ENCODE assay signal across 8 cellular contexts in genomic region chr2:85438291-85439110, GRCh38. TPM values are rescaled to one million over a fixed set of nuclear protein-coding genes. Genes with fewer than 3 reads are reported as not detected.
A peak's percentile ranks its signal among the peaks of the same experiment; 100 is the strongest.
DNase-seq lines count a peak whose midpoint lies in the region; ATAC-seq and TF ChIP-seq lines count a peak whose summit lies in the region.

No MANE protein-coding gene starts in this region.

- no peak for DNase-seq in activated CD4-positive, alpha-beta T cell treated with anti-CD3 and anti-CD28 coated beads, Interleukin-2, amount 10 ng/mL, durations not matched to agents 7 days and 5 days
- DNase-seq in activated CD4-positive, alpha-beta T cell treated with anti-CD3 and anti-CD28 coated beads for 4 hours, result no peak
- DNase-seq in SHP77 treated with DMSO at 0.1 percent for 48 hours (lab: John Stamatoyannopoulos, UW) (peak; percentile 41), osteocyte (ENCODE audit: extremely low spot score, unreplicated experiment) (no peak), NCI-H2029 treated with DMSO at 0.1 percent for 48 hours (lab: John Stamatoyannopoulos, UW) (no peak)
- no peak for DNase-seq in activated CD8-positive, alpha-beta memory T cell treated with anti-CD3 and anti-CD28 coated beads for 24 hours

- H3K36me3 ChIP-seq in esophagus (ENCODE audit: control insufficient read depth in 2 of 2, insufficient read depth in 2 of 2, low read length in 1 of 2), result no peaks in the 10 kb centered on the region

- CTCF ChIA-PET in activated CD4-positive, alpha-beta T cell treated with anti-CD3 and anti-CD28 coated beads, Interleukin-2, amount 10 ng/mL, durations not matched to agents 7 days and 5 days (lab: Charles Lee), result interaction anchor here (1.1 to 2.2 kb wide), 3 partner anchors 17 to 106 kb away, joined by 3 to 8 read pairs (median 3); partner anchors contain the start of gene SH2D6

- H3K9me3 Mint-ChIP-seq in activated CD4-positive, alpha-beta T cell treated with anti-CD3 and anti-CD28 coated beads, Interleukin-2, amount 10 ng/mL, durations not matched to agents 7 days and 5 days, result no peaks in the 10 kb centered on the region
- no peaks in the 10 kb centered on the region for H3K9me3 Mint-ChIP-seq in osteocyte (ENCODE audit: unreplicated experiment)

- H3K4me1 Mint-ChIP-seq in activated CD4-positive, alpha-beta T cell treated with anti-CD3 and anti-CD28 coated beads, Interleukin-2, amount 10 ng/mL, durations not matched to agents 7 days and 5 days, result peaks cover 49% of the 10 kb centered on the region
- H3K4me1 Mint-ChIP-seq in osteocyte (ENCODE audit: unreplicated experiment), result peaks cover 36% of the 10 kb centered on the region

- peaks cover 7 to 14% of the 10 kb centered on the region in 2 donors for H3K4me1 ChIP-seq in esophagus (ENCODE audit: control insufficient read depth in 2 of 2, insufficient read depth in 2 of 2, low read length in 1 of 2)

- no peaks in the 10 kb centered on the region for H3K27me3 Mint-ChIP-seq in activated CD4-positive, alpha-beta T cell treated with anti-CD3 and anti-CD28 coated beads, Interleukin-2, amount 10 ng/mL, durations not matched to agents 7 days and 5 days
- H3K27me3 Mint-ChIP-seq in osteocyte (ENCODE audit: unreplicated experiment), result no peaks in the 10 kb centered on the region

- peak overlapping the region; percentile 95 for H3K27ac Mint-ChIP-seq in activated CD4-positive, alpha-beta T cell treated with anti-CD3 and anti-CD28 coated beads, Interleukin-2, amount 10 ng/mL, durations not matched to agents 7 days and 5 days
- peak overlapping the region; percentile 93 for H3K27ac Mint-ChIP-seq in osteocyte (ENCODE audit: unreplicated experiment)

- peak overlapping the region; percentile 73 for H3K4me3 Mint-ChIP-seq in activated CD4-positive, alpha-beta T cell treated with anti-CD3 and anti-CD28 coated beads, Interleukin-2, amount 10 ng/mL, durations not matched to agents 7 days and 5 days
- no peak overlapping the region for H3K4me3 Mint-ChIP-seq in osteocyte (ENCODE audit: unreplicated experiment)

- TF ChIP-seq CTCF in osteocyte (IDR thresholded peaks at IDR 0.05), result no peak

- H3K27me3 ChIP-seq in esophagus (ENCODE audit: control insufficient read depth in 1 of 2, insufficient read depth in 2 of 2, low read length in 2 of 2), result no peaks in the 10 kb centered on the region

- H3K9me3 ChIP-seq in esophagus (ENCODE audit: control insufficient read depth in 2 of 2, insufficient read depth in 1 of 2, low read depth in 1 of 2, low read length in 1 of 2), result no peaks in the 10 kb centered on the region

- no peaks in the 10 kb centered on the region for H3K36me3 Mint-ChIP-seq in activated CD4-positive, alpha-beta T cell treated with anti-CD3 and anti-CD28 coated beads, Interleukin-2, amount 10 ng/mL, durations not matched to agents 7 days and 5 days (ENCODE audit: low read depth)
- no peaks in the 10 kb centered on the region for H3K36me3 Mint-ChIP-seq in osteocyte (ENCODE audit: unreplicated experiment)

- WGBS in esophagus, 2 donors, result 49 to 53% methylated on average over 16 of the region's 16 CpGs

- peak overlapping the region; percentile 93 to 94 for H3K27ac ChIP-seq in esophagus (ENCODE audit: low read depth in 2 of 2, low read length in 1 of 2)

- POLR2A ChIA-PET in activated CD4-positive, alpha-beta T cell treated with anti-CD3 and anti-CD28 coated beads, Interleukin-2, amount 10 ng/mL, durations not matched to agents 7 days and 5 days (lab: Charles Lee), result interaction anchor here (0.6 kb wide), 1 partner anchor 33 kb away, joined by 3 read pairs; no protein-coding TSS in a partner anchor

- peak overlapping the region in 1 of 2 donors; percentile 41 for H3K4me3 ChIP-seq in esophagus (ENCODE audit: low read depth in 1 of 2, low read length in 2 of 2)

- no peak for ATAC-seq in GM21576 (IDR thresholded peaks at IDR 0.05; ENCODE audit: unreplicated experiment)

RNA-seq across cellular contexts. Expression of gene SH2D6, which starts 20.0 kb away (rescaled TPM):
- under 1 TPM; 0.10 to 0.77 TPM for total RNA-seq in activated CD4-positive, alpha-beta T cell treated with anti-CD3 and anti-CD28 coated beads, Interleukin-2, amount 10 ng/mL, durations not matched to agents 7 days and 5 days
- polyA plus RNA-seq in esophagus, result under 1 TPM; 0.07 to 0.14 TPM
- total RNA-seq in osteocyte, result 0.51 and 1.6 TPM in 2 replicates

RNA-seq across cellular contexts. Expression of gene CAPG, which starts 28.3 kb away (rescaled TPM):
- 100 to 1,000 TPM; 299 to 387 TPM for total RNA-seq in activated CD4-positive, alpha-beta T cell treated with anti-CD3 and anti-CD28 coated beads, Interleukin-2, amount 10 ng/mL, durations not matched to agents 7 days and 5 days
- 100 to 1,000 TPM; 273 to 297 TPM for polyA plus RNA-seq in esophagus
- 32.2 and 32.8 TPM in 2 replicates for total RNA-seq in osteocyte
